ENCODE assay signal across 9 cellular contexts in genomic region chr7:116862234-116863167, GRCh38. TPM values are rescaled to one million over a fixed set of nuclear protein-coding genes. Genes with fewer than 3 reads are reported as not detected.
DNase-seq lines count a peak whose midpoint lies in the region; ATAC-seq, FAIRE-seq and TF ChIP-seq lines count a peak whose summit lies in the region.
"Had no signal": no experiment of that assay in that cellular context is flagged by ENCODE, and none has a peak within 500 bp of the region (broad histone marks: within the 10 kb centered on the region; RNA-seq: fewer than 3 reads in every experiment).

Gene CAPZA2 (plus strand): TSS chr7:116862587. CDS start chr7:116862612, 25 bp downstream.

- TF ChIP-seq CTCF in AG09309 (IDR thresholded peaks at IDR 0.05; ENCODE audit: control insufficient read depth, insufficient read depth, low read depth, low read length, missing control alignments), result peak; percentile 22
- TF ChIP-seq CTCF in WERI-Rb-1 (IDR thresholded peaks at IDR 0.05; ENCODE audit: low read depth, low read length), result peak; percentile 22; the same call in 1 of the 2 replicates
- TF ChIP-seq CTCF in breast epithelium (IDR thresholded peaks at IDR 0.05), result peak in 2 of 3 donors; percentile 51 to 90

- no peak for FAIRE-seq in small intestine (lab: Jason Lieb, UNC)
- FAIRE-seq: TTC549 had no signal

- H3K36me3 ChIP-seq in WERI-Rb-1 (no peaks in the 10 kb centered on the region), breast epithelium (no peaks in the 10 kb centered on the region), small intestine (ENCODE audit: control insufficient read depth in 2 of 2, insufficient read depth in 2 of 2, low read length in 2 of 2) (no peaks in the 10 kb centered on the region)

- H3K27me3 ChIP-seq in WERI-Rb-1 (ENCODE audit: insufficient read depth, low read depth, severe bottlenecking) (no peaks in the 10 kb centered on the region), breast epithelium (no peaks in the 10 kb centered on the region), small intestine (ENCODE audit: control insufficient read depth in 2 of 2, insufficient read depth in 2 of 2, low read length in 2 of 2) (no peaks in the 10 kb centered on the region)

- no peaks in the 10 kb centered on the region for H3K9me3 ChIP-seq in WERI-Rb-1 (ENCODE audit: severe bottlenecking)
- no peaks in the 10 kb centered on the region for H3K9me3 ChIP-seq in breast epithelium
- no peaks in the 10 kb centered on the region for H3K9me3 ChIP-seq in small intestine (ENCODE audit: control insufficient read depth, low read depth)

- H3K27ac ChIP-seq in WERI-Rb-1 (peak within 1 kb of the TSS; percentile 90), breast epithelium (peak within 1 kb of the TSS; percentile 99 to 100), small intestine (ENCODE audit: low read depth in 1 of 2, low read length in 1 of 2) (peak within 1 kb of the TSS; percentile 94 to 99)

- H3K4me3 ChIP-seq in AG09309 (ENCODE audit: control insufficient read depth, low read depth, low read length), result peak within 1 kb of the TSS; percentile 59
- peak within 1 kb of the TSS; percentile 55 for H3K4me3 ChIP-seq in WERI-Rb-1 (ENCODE audit: low read depth, low read length)
- peak within 1 kb of the TSS; percentile 89 to 99 (median 94) for H3K4me3 ChIP-seq in breast epithelium
- H3K4me3 ChIP-seq in small intestine (ENCODE audit: low read depth in 1 of 2, low read length in 2 of 2), result peak within 1 kb of the TSS; percentile 93 to 99

- WGBS in small intestine, 3 donors, result 0 to 1% (median 0%) methylated on average over 57 to 98 of the region's 98 CpGs

- TF ChIP-seq POLR2A in breast epithelium (IDR thresholded peaks at IDR 0.05), result peak; percentile 32

- H3K4me1 ChIP-seq in breast epithelium (no peaks in the 10 kb centered on the region), small intestine (ENCODE audit: control insufficient read depth in 2 of 2, insufficient read depth in 1 of 2, low read depth in 1 of 2, low read length in 1 of 2) (peaks cover 0 to 2% of the 10 kb centered on the region in 2 donors)

- intact Hi-C loops in breast epithelium (cut with DNase I; ENCODE audit: low total_unique reads), result no loop called here

- DNase-seq in AG09309 (ENCODE audit: low read depth) (peak; percentile 38), NCI-H2227 (lab: John Stamatoyannopoulos, UW; ENCODE audit: unreplicated experiment) (peak; percentile 98), WERI-Rb-1 (peak; percentile 92), breast epithelium (ENCODE audit: low spot score in 2 of 2) (peak; percentile 85 to 91), iPS-NIHi11 (ENCODE audit: low spot score) (peak; percentile 100), small intestine (peak; percentile 92)

- ATAC-seq in GM18909 (IDR thresholded peaks at IDR 0.05; ENCODE audit: poor library complexity, unreplicated experiment) (peak; percentile 93), HG03159 (IDR thresholded peaks at IDR 0.05; ENCODE audit: unreplicated experiment) (peak; percentile 93)

RNA-seq across cellular contexts. Expression of gene CAPZA2, which starts in this region (rescaled TPM):
- total RNA-seq in breast epithelium, result 100 to 1,000 TPM; 117 to 138 (median 134) TPM
- polyA plus RNA-seq in small intestine, result 10 to 100 TPM; 84.6 to 95.9 (median 86.6) TPM

Comparison
In these comparisons a context has a peak if more than half of its experiments do, and no peak if none do; other contexts are left out.
1. Peak in every context shown above with its lines: DNase-seq, ATAC-seq, H3K4me3 ChIP-seq and H3K27ac ChIP-seq.
2. DNase-seq: peak in every context shown above with its lines; median percentile 100 in iPS-NIHi11; 98 in NCI-H2227; 92 in WERI-Rb-1; 92 in small intestine; 88 in breast epithelium; 38 in AG09309.